In genomic region chr3:16290827-16291196, GRCh38 we compare ENCODE assay signal across 9 cellular contexts. TPM values are rescaled to one million over a fixed set of nuclear protein-coding genes. Genes with fewer than 3 reads are reported as not detected.
DNase-seq lines count a peak whose midpoint lies in the region; ATAC-seq and TF ChIP-seq lines count a peak whose summit lies in the region.
"Had no signal": no experiment of that assay in that cellular context is flagged by ENCODE, and none has a peak within 500 bp of the region (broad histone marks: within the 10 kb centered on the region; RNA-seq: fewer than 3 reads in every experiment).

No MANE protein-coding gene starts in this region.

- 1 to 10% (median 6%) methylated on average over 2 of the region's 2 CpGs for WGBS in spleen, 5 donors

- no peaks in the 10 kb centered on the region for H3K27me3 Mint-ChIP-seq in activated CD4-positive, alpha-beta T cell treated with anti-CD3 and anti-CD28 coated beads, Interleukin-2, amount 10 ng/mL, durations not matched to agents 24 days and 14 days
- H3K27me3 Mint-ChIP-seq in activated T-helper 1 cell treated with anti-CD3 and anti-CD28 coated beads, Interleukin-12 subunit alpha, Interleukin-12 subunit beta, Interleukin-2, Interleukin-4 antibody, amounts not matched to agents 30 ng/mL and 10 ng/mL and 1 ng/mL, durations not matched to agents 14 hours and 24 hours and 36 hours (ENCODE audit: insufficient read depth) = no peaks in the 10 kb centered on the region

- peaks cover 20 to 83% (median 43%) of the 10 kb centered on the region in 6 donors for H3K4me1 ChIP-seq in spleen

- peak overlapping the region; percentile 93 for H3K4me3 Mint-ChIP-seq in activated CD4-positive, alpha-beta T cell treated with anti-CD3 and anti-CD28 coated beads, Interleukin-2, amount 10 ng/mL, durations not matched to agents 24 days and 14 days
- peak overlapping the region; percentile 91 for H3K4me3 Mint-ChIP-seq in activated T-helper 1 cell treated with anti-CD3 and anti-CD28 coated beads, Interleukin-12 subunit alpha, Interleukin-12 subunit beta, Interleukin-2, Interleukin-4 antibody, amounts not matched to agents 30 ng/mL and 10 ng/mL and 1 ng/mL, durations not matched to agents 14 hours and 24 hours and 36 hours

- H3K36me3 ChIP-seq in spleen = peaks cover 0 to 42% (median 2%) of the 10 kb centered on the region in 6 donors

- no peak for TF ChIP-seq CTCF in spleen (IDR thresholded peaks at IDR 0.05 in 8 of 11, conservative IDR thresholded peaks at IDR 0.05 in 3 of 11)

- intact Hi-C loops in activated CD4-positive, alpha-beta T cell treated with anti-CD3 and anti-CD28 coated beads, Interleukin-2, amount 10 ng/mL, durations not matched to agents 24 days and 14 days (cut with micrococcal nuclease) = loop anchor here (1.0 to 10.0 kb wide), 7 partner anchors 10 to 734 kb away; no protein-coding TSS in a partner anchor
- intact Hi-C loops in activated T-helper 1 cell treated with anti-CD3 and anti-CD28 coated beads, Interleukin-12 subunit alpha, Interleukin-12 subunit beta, Interleukin-2, Interleukin-4 antibody, amounts not matched to agents 30 ng/mL and 10 ng/mL and 1 ng/mL, durations not matched to agents 14 hours and 24 hours and 36 hours (cut with micrococcal nuclease) = loop anchor here (1.0 to 10.0 kb wide), 9 partner anchors 10 to 926 kb away; no protein-coding TSS in a partner anchor
- intact Hi-C loops in spleen (cut with DNase I; ENCODE audit: low total_unique reads) = loop anchor here (2.0 kb wide), 1 partner anchor 260 kb away; no protein-coding TSS in a partner anchor

- H3K9me3 Mint-ChIP-seq in activated CD4-positive, alpha-beta T cell treated with anti-CD3 and anti-CD28 coated beads, Interleukin-2, amount 10 ng/mL, durations not matched to agents 24 days and 14 days = peaks cover 4% of the 10 kb centered on the region
- H3K9me3 Mint-ChIP-seq in activated T-helper 1 cell treated with anti-CD3 and anti-CD28 coated beads, Interleukin-12 subunit alpha, Interleukin-12 subunit beta, Interleukin-2, Interleukin-4 antibody, amounts not matched to agents 30 ng/mL and 10 ng/mL and 1 ng/mL, durations not matched to agents 14 hours and 24 hours and 36 hours = peaks cover 14% of the 10 kb centered on the region

- no peaks in the 10 kb centered on the region for H3K27me3 ChIP-seq in spleen (replicated peaks in 1 of 7)

- no peak for TF ChIP-seq POLR2A in spleen (IDR thresholded peaks at IDR 0.05)

- DNase-seq in activated CD4-positive, alpha-beta T cell treated with anti-CD3 and anti-CD28 coated beads, Interleukin-2, amount 10 ng/mL, durations not matched to agents 24 days and 14 days = peak; percentile 76
- no peak for DNase-seq in activated CD4-positive, alpha-beta T cell treated with anti-CD3 and anti-CD28 coated beads, Interleukin-2, amount 50 U/mL, for 1 hour
- no peak for DNase-seq in activated T-helper 1 cell treated with anti-CD3 and anti-CD28 coated beads, Interleukin-12 subunit alpha, Interleukin-12 subunit beta, Interleukin-2, Interleukin-4 antibody, amounts not matched to agents 30 ng/mL and 10 ng/mL and 1 ng/mL, durations not matched to agents 14 hours and 24 hours and 36 hours (ENCODE audit: low spot score)
- DNase-seq in spleen (no peak), ureter (ENCODE audit: low spot score) (no peak), inferior parietal cortex (ENCODE audit: extremely low spot score) (no peak)
- no peak for DNase-seq in activated effector memory CD4-positive, alpha-beta T cell treated with anti-CD3 and anti-CD28 coated beads, Interleukin-2, amount 50 U/mL, for 16 hours

- peaks cover 45% of the 10 kb centered on the region for H3K36me3 Mint-ChIP-seq in activated CD4-positive, alpha-beta T cell treated with anti-CD3 and anti-CD28 coated beads, Interleukin-2, amount 10 ng/mL, durations not matched to agents 24 days and 14 days (ENCODE audit: low read depth)
- peaks cover 28% of the 10 kb centered on the region for H3K36me3 Mint-ChIP-seq in activated T-helper 1 cell treated with anti-CD3 and anti-CD28 coated beads, Interleukin-12 subunit alpha, Interleukin-12 subunit beta, Interleukin-2, Interleukin-4 antibody, amounts not matched to agents 30 ng/mL and 10 ng/mL and 1 ng/mL, durations not matched to agents 14 hours and 24 hours and 36 hours (ENCODE audit: low read depth)

- H3K4me3 ChIP-seq in spleen = peak overlapping the region in 1 of 8 donors; percentile 26
- H3K4me3 ChIP-seq: lung had no signal

- ATAC-seq in HG03460 (IDR thresholded peaks at IDR 0.05; ENCODE audit: unreplicated experiment) = peak; percentile 49

- peaks cover 66% of the 10 kb centered on the region for H3K4me1 Mint-ChIP-seq in activated CD4-positive, alpha-beta T cell treated with anti-CD3 and anti-CD28 coated beads, Interleukin-2, amount 10 ng/mL, durations not matched to agents 24 days and 14 days
- peaks cover 80% of the 10 kb centered on the region for H3K4me1 Mint-ChIP-seq in activated T-helper 1 cell treated with anti-CD3 and anti-CD28 coated beads, Interleukin-12 subunit alpha, Interleukin-12 subunit beta, Interleukin-2, Interleukin-4 antibody, amounts not matched to agents 30 ng/mL and 10 ng/mL and 1 ng/mL, durations not matched to agents 14 hours and 24 hours and 36 hours (ENCODE audit: low read depth)

- H3K27ac Mint-ChIP-seq in activated CD4-positive, alpha-beta T cell treated with anti-CD3 and anti-CD28 coated beads, Interleukin-2, amount 10 ng/mL, durations not matched to agents 24 days and 14 days = peak overlapping the region; percentile 92
- H3K27ac Mint-ChIP-seq in activated T-helper 1 cell treated with anti-CD3 and anti-CD28 coated beads, Interleukin-12 subunit alpha, Interleukin-12 subunit beta, Interleukin-2, Interleukin-4 antibody, amounts not matched to agents 30 ng/mL and 10 ng/mL and 1 ng/mL, durations not matched to agents 14 hours and 24 hours and 36 hours = peak overlapping the region; percentile 80

- peak overlapping the region; percentile 11 to 89 (median 38) for H3K27ac ChIP-seq in spleen

- peaks cover 0 to 13% (median 3%) of the 10 kb centered on the region in 8 donors for H3K9me3 ChIP-seq in spleen

RNA-seq across cellular contexts. Expression of gene OXNAD1, which starts 25.8 kb away (rescaled TPM):
- 27.1 and 29.8 TPM in 2 replicates for total RNA-seq in activated CD4-positive, alpha-beta T cell treated with anti-CD3 and anti-CD28 coated beads, Interleukin-2, amount 10 ng/mL, durations not matched to agents 24 days and 14 days
- total RNA-seq in activated T-helper 1 cell treated with anti-CD3 and anti-CD28 coated beads, Interleukin-12 subunit alpha, Interleukin-12 subunit beta, Interleukin-2, Interleukin-4 antibody, amounts not matched to agents 30 ng/mL and 10 ng/mL and 1 ng/mL, durations not matched to agents 14 hours and 24 hours and 36 hours = 29.5 and 31.1 TPM in 2 replicates
- total RNA-seq in spleen (10 to 100 TPM; 17.3 to 30.6 (median 21.7) TPM), ureter (22.3 TPM)
- polyA plus RNA-seq in spleen = 1 to 10 TPM; 4.2 to 7.3 (median 7.1) TPM

RNA-seq across cellular contexts. Expression of gene DPH3, which starts 26.1 kb away (rescaled TPM):
- total RNA-seq in activated CD4-positive, alpha-beta T cell treated with anti-CD3 and anti-CD28 coated beads, Interleukin-2, amount 10 ng/mL, durations not matched to agents 24 days and 14 days = 27.6 and 30.1 TPM in 2 replicates
- total RNA-seq in activated T-helper 1 cell treated with anti-CD3 and anti-CD28 coated beads, Interleukin-12 subunit alpha, Interleukin-12 subunit beta, Interleukin-2, Interleukin-4 antibody, amounts not matched to agents 30 ng/mL and 10 ng/mL and 1 ng/mL, durations not matched to agents 14 hours and 24 hours and 36 hours = 28.1 and 36.6 TPM in 2 replicates
- total RNA-seq in spleen (10 to 100 TPM; 13.7 to 17.9 (median 15.3) TPM), ureter (16.6 TPM)
- 10 to 100 TPM in 2 of 3 donors, 1 to 10 TPM in 1; 7.2 to 13.7 (median 10.2) TPM for polyA plus RNA-seq in spleen
